Comparison of ENCODE assay signal across 1 cellular context in the genomic region with DNA sequence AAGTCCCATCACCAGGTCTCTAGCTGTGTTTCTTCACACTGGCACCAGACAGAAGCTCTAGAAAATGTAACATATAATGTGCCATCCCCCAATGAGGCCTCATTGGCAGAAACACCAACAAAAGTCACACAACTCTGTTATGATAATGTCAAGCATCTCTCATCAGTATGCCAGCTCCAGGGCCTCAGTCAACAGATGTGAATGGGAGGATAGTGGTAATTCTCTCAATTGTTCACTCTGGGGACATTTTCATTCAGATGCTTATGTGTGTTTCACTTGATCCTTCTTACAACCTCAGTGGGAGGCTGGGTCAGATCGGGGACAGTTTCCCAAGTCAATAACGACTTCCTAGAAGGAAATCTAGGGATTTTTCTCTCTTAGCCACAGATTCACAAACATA.
TF ChIP-seq lines count a peak whose summit lies in the region.

No MANE protein-coding gene starts in this region.

TF ChIP-seq in PFSK-1, 5 proteins besides CTCF, POLR2A, EP300 and RAD21 (continued from another document):
- TF ChIP-seq, protein P1, sequence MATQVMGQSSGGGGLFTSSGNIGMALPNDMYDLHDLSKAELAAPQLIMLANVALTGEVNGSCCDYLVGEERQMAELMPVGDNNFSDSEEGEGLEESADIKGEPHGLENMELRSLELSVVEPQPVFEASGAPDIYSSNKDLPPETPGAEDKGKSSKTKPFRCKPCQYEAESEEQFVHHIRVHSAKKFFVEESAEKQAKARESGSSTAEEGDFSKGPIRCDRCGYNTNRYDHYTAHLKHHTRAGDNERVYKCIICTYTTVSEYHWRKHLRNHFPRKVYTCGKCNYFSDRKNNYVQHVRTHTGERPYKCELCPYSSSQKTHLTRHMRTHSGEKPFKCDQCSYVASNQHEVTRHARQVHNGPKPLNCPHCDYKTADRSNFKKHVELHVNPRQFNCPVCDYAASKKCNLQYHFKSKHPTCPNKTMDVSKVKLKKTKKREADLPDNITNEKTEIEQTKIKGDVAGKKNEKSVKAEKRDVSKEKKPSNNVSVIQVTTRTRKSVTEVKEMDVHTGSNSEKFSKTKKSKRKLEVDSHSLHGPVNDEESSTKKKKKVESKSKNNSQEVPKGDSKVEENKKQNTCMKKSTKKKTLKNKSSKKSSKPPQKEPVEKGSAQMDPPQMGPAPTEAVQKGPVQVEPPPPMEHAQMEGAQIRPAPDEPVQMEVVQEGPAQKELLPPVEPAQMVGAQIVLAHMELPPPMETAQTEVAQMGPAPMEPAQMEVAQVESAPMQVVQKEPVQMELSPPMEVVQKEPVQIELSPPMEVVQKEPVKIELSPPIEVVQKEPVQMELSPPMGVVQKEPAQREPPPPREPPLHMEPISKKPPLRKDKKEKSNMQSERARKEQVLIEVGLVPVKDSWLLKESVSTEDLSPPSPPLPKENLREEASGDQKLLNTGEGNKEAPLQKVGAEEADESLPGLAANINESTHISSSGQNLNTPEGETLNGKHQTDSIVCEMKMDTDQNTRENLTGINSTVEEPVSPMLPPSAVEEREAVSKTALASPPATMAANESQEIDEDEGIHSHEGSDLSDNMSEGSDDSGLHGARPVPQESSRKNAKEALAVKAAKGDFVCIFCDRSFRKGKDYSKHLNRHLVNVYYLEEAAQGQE (IDR thresholded peaks at IDR 0.05; ENCODE audit: insufficient read depth in 1 of 2, low read depth in 2 of 2, low read length in 2 of 2): 0 out of 4 replicates have a peak, but pooled peaks of 1 of the 2 experiments have one; percentile 22
